In genomic region chr12:113912761-113913295, GRCh38 we compare ENCODE assay signal across 2 cellular contexts.
TF ChIP-seq lines count a peak whose summit lies in the region.

No MANE protein-coding gene starts in this region.

TF ChIP-seq in GM23338, 12 proteins besides CTCF, POLR2A, EP300 and RAD21:
- TF ChIP-seq REST (IDR thresholded peaks at IDR 0.05; ENCODE audit: unreplicated experiment) (no peak), ETS1 (IDR thresholded peaks at IDR 0.05) (no peak), STAT1 (IDR thresholded peaks at IDR 0.05; ENCODE audit: unreplicated experiment) (no peak), JUNB (IDR thresholded peaks at IDR 0.05; ENCODE audit: unreplicated experiment) (no peak), EZH2 (IDR thresholded peaks at IDR 0.05; ENCODE audit: low read depth, unreplicated experiment) (no peak), ZNF114 (CRISPR knock-in tag; IDR thresholded peaks at IDR 0.05) (no peak), EZH2phosphoT487 (IDR thresholded peaks at IDR 0.05; ENCODE audit: unreplicated experiment) (no peak), ZNF331 (CRISPR knock-in tag; IDR thresholded peaks at IDR 0.05; ENCODE audit: low read depth) (no peak), NANOG (IDR thresholded peaks at IDR 0.05; ENCODE audit: borderline replicate concordance) (no peak), ZNF462 (CRISPR knock-in tag; IDR thresholded peaks at IDR 0.05) (no peak), POLR2AphosphoS5 (IDR thresholded peaks at IDR 0.05; ENCODE audit: low read depth) (no peak), CREB1 (CRISPR knock-in tag; IDR thresholded peaks at IDR 0.05; ENCODE audit: low read depth) (no peak)

TF ChIP-seq in WTC11, 78 proteins besides CTCF, POLR2A, EP300 and RAD21 (continued from another document):
- TF ChIP-seq ATF1 (CRISPR knock-in tag; IDR thresholded peaks at IDR 0.05) (no peak), GTF2I (CRISPR knock-in tag; conservative IDR thresholded peaks at IDR 0.05) (no peak), NFYB (CRISPR knock-in tag; conservative IDR thresholded peaks at IDR 0.05; ENCODE audit: low read depth) (no peak), ZNF219 (CRISPR knock-in tag; IDR thresholded peaks at IDR 0.05; ENCODE audit: borderline replicate concordance) (no peak), TEAD4 (CRISPR knock-in tag; IDR thresholded peaks at IDR 0.05) (no peak), OVOL2 (CRISPR knock-in tag; IDR thresholded peaks at IDR 0.05; ENCODE audit: borderline replicate concordance) (no peak), AR (CRISPR knock-in tag; IDR thresholded peaks at IDR 0.05) (no peak), ZNF532 (CRISPR knock-in tag; IDR thresholded peaks at IDR 0.05; ENCODE audit: borderline replicate concordance) (no peak), FOXP1 (CRISPR knock-in tag; IDR thresholded peaks at IDR 0.05; ENCODE audit: borderline replicate concordance) (no peak)
